14 cellular contexts compared by ENCODE assay signal in the genomic region with DNA sequence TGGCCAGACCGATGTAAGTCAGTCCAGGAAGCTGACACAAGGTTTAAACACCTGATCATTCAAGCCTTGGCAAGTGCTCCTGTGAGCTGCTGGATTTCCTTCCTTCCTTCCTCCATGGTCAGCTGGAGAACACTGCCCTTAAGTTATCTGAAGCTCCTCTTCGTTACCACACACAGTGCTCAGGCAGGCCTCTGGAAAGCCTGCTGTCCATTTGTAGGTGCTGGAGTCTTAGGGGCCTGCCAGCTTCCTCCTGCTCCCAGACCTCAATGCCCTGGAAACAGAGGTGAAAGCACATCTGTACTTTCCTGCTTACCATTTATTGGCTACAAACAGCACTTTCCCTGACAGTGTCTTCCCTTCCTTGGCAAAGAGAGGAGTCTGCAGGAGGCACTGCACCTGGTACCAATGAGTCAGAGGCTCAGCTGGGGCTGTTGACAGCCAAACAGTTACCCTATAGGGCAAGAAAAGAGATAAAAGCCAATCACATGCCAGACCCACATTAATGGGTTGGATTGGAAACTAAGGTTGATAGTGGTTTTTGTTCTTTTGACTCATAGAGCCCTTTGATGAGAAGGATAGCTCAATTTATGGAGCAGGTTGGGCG.
DNase-seq lines count a peak whose midpoint lies in the region.
"Had no signal": no experiment of that assay in that cellular context is flagged by ENCODE, and none has a peak within 500 bp of the region (broad histone marks: within the 10 kb centered on the region; RNA-seq: fewer than 3 reads in every experiment).

No MANE protein-coding gene starts in this region.

- DNase-seq in Daoy (ENCODE audit: low read depth) (peak; percentile 52), NCI-H446 treated with DMSO at 0.1 percent for 48 hours (lab: John Stamatoyannopoulos, UW) (peak; percentile 51), dermis blood vessel endothelial cell (peak; percentile 49), left kidney (ENCODE audit: low read depth, low spot score) (peak; percentile 3), occipital lobe (lab: John Stamatoyannopoulos, UW) (no peak), NCI-H524 (lab: John Stamatoyannopoulos, UW) (no peak)
- DNase-seq in stimulated activated CD4-positive, alpha-beta T cell treated with anti-CD3 and anti-CD28 coated beads, Interleukin-1b, Interleukin-23, amount 100 ng/mL, for 48 hours, result no peak
- no peak for DNase-seq in activated CD4-positive, alpha-beta T cell treated with anti-CD3 and anti-CD28 coated beads, Interleukin-2, amount 50 U/mL, for 4 hours
- DNase-seq: CD8-positive, alpha-beta memory T cell; H7; NCI-H1417; NCI-H1930; NCI-H2171; PC-9 had no signal

Comparison
In these comparisons a context has a peak if more than half of its experiments do, and no peak if none do; other contexts are left out.
1. DNase-seq: peak in Daoy (single experiment), NCI-H446 treated with DMSO at 0.1 percent for 48 hours (single experiment), dermis blood vessel endothelial cell (single experiment) and left kidney (single experiment); none in stimulated activated CD4-positive, alpha-beta T cell treated with anti-CD3 and anti-CD28 coated beads, Interleukin-1b, Interleukin-23, amount 100 ng/mL, for 48 hours (single experiment), activated CD4-positive, alpha-beta T cell treated with anti-CD3 and anti-CD28 coated beads, Interleukin-2, amount 50 U/mL, for 4 hours (0 of 2), occipital lobe (single experiment) and NCI-H524 (0 of 2).